Comparison of ENCODE assay signal across 13 cellular contexts in genomic region chr2:174259981-174260380, GRCh38. TPM values are rescaled to one million over a fixed set of nuclear protein-coding genes. Genes with fewer than 3 reads are reported as not detected.
DNase-seq lines count a peak whose midpoint lies in the region; ATAC-seq, FAIRE-seq and TF ChIP-seq lines count a peak whose summit lies in the region.
"Had no signal": no experiment of that assay in that cellular context is flagged by ENCODE, and none has a peak within 500 bp of the region (broad histone marks: within the 10 kb centered on the region; RNA-seq: fewer than 3 reads in every experiment).

No MANE protein-coding gene starts in this region.

- H3K9ac ChIP-seq in fibroblast of lung (ENCODE audit: insufficient read depth, low read length), result no peak overlapping the region

- FAIRE-seq in D721Med (lab: Jason Lieb, UNC), result no peak

- in situ Hi-C loops in gastrocnemius medialis (cut with MboI; ENCODE audit: low sequenced_read_pairs in 4 of 4), result no loop called here

- H3K9me3 ChIP-seq in heart left ventricle, result no peaks in the 10 kb centered on the region
- no peaks in the 10 kb centered on the region for H3K9me3 ChIP-seq in fibroblast of lung (ENCODE audit: control insufficient read depth, insufficient read depth, low read depth, low read length)
- H3K9me3 ChIP-seq in gastrocnemius medialis, result no peaks in the 10 kb centered on the region

- no peaks in the 10 kb centered on the region for H3K79me2 ChIP-seq in fibroblast of lung (ENCODE audit: control insufficient read depth, insufficient read depth, low read length)

- 41 to 65% (median 51%) methylated on average over 1 of the region's 1 CpG for WGBS in heart left ventricle, 4 donors

- ATAC-seq in Right ventricle myocardium superior (ENCODE audit: poor library complexity) (peak; percentile 49), heart left ventricle (no peak), gastrocnemius medialis (no peak), GM18519 (IDR thresholded peaks at IDR 0.05; ENCODE audit: low FRiP score, unreplicated experiment) (no peak)

- DNase-seq in Right ventricle myocardium superior, result no peak
- no peak for DNase-seq in heart left ventricle
- peak; percentile 76 for DNase-seq in NOMO-1 treated with DMSO at 0.1 percent for 48 hours (lab: John Stamatoyannopoulos, UW; ENCODE audit: unreplicated experiment)
- peak; percentile 59 to 97 for DNase-seq in fibroblast of lung (ENCODE audit: low read depth in 2 of 2)
- peak; percentile 66 for DNase-seq in stromal cell of bone marrow (ENCODE audit: low read depth)
- DNase-seq in gastrocnemius medialis, result no peak
- no peak for DNase-seq in D721Med (ENCODE audit: insufficient read length, low spot score)
- DNase-seq: activated T-cell treated with anti-CD3 and anti-CD28 coated beads, Interleukin-2, amount 50 U/mL, for 24 hours; CD4-positive, CD25-positive, alpha-beta regulatory T cell; KG1; NK-92 treated with Interleukin-12 subunit alpha and Interleukin-12 subunit beta, amount 100 ng/mL, for 24 hours; stimulated activated CD4-positive, alpha-beta T cell treated with anti-CD3 and anti-CD28 coated beads, Interleukin-2, amount 100 ng/mL, for 48 hours had no signal

- no peak overlapping the region for H3K4me3 ChIP-seq in heart left ventricle
- H3K4me3 ChIP-seq in fibroblast of lung (replicated peaks in 1 of 4; ENCODE audit: control extremely low read depth in 1 of 4, insufficient read depth in 1 of 4, low read depth in 3 of 4, low read length in 4 of 4), result no peak overlapping the region
- H3K4me3 ChIP-seq in gastrocnemius medialis, result no peak overlapping the region

- H3K27me3 ChIP-seq in heart left ventricle (peaks cover 0 to 12% (median 0%) of the 10 kb centered on the region in 9 donors), fibroblast of lung (ENCODE audit: control insufficient read depth, insufficient read depth, low read length) (no peaks in the 10 kb centered on the region), gastrocnemius medialis (no peaks in the 10 kb centered on the region)

- H3K4me1 ChIP-seq in heart left ventricle (no peaks in the 10 kb centered on the region), fibroblast of lung (ENCODE audit: control insufficient read depth, extremely low read depth, insufficient read depth, low read length) (no peaks in the 10 kb centered on the region), gastrocnemius medialis (no peaks in the 10 kb centered on the region)

- no peaks in the 10 kb centered on the region for H4K20me1 ChIP-seq in fibroblast of lung (ENCODE audit: control insufficient read depth, extremely low read depth, insufficient read depth, low read length)

- intact Hi-C loops in Right ventricle myocardium superior (cut with DNase I) (no loop called here), heart left ventricle (cut with DNase I) (no loop called here), gastrocnemius medialis (cut with DNase I; ENCODE audit: low total_unique reads) (loop anchor here (10.0 kb wide), 1 partner anchor 1915 kb away; no protein-coding TSS in a partner anchor)

- H2AFZ ChIP-seq in fibroblast of lung (ENCODE audit: low read length), result no peak overlapping the region

- TF ChIP-seq CTCF in heart left ventricle (IDR thresholded peaks at IDR 0.05) (no peak), fibroblast of lung (conservative IDR thresholded peaks at IDR 0.05 in 1 of 2, IDR thresholded peaks at IDR 0.05 in 1 of 2; ENCODE audit: low read depth in 1 of 2, low read length in 2 of 2) (no peak), gastrocnemius medialis (IDR thresholded peaks at IDR 0.05 in 4 of 5, conservative IDR thresholded peaks at IDR 0.05 in 1 of 5) (no peak), D721Med (IDR thresholded peaks at IDR 0.05; ENCODE audit: insufficient read depth, missing control alignments) (no peak)

- H3K4me2 ChIP-seq in fibroblast of lung (ENCODE audit: extremely low read depth, insufficient read depth, low read length), result peak overlapping the region; percentile 8

- H3K36me3 ChIP-seq in heart left ventricle, result no peaks in the 10 kb centered on the region
- no peaks in the 10 kb centered on the region for H3K36me3 ChIP-seq in fibroblast of lung (ENCODE audit: control insufficient read depth, insufficient read depth, low read length)
- H3K36me3 ChIP-seq in gastrocnemius medialis, result no peaks in the 10 kb centered on the region

- no peak overlapping the region for H3K27ac ChIP-seq in heart left ventricle
- H3K27ac ChIP-seq in fibroblast of lung (ENCODE audit: insufficient read depth, low read length), result no peak overlapping the region
- no peak overlapping the region for H3K27ac ChIP-seq in gastrocnemius medialis

- no peak for TF ChIP-seq POLR2A in heart left ventricle (IDR thresholded peaks at IDR 0.05)
- no peak for TF ChIP-seq POLR2A in gastrocnemius medialis (IDR thresholded peaks at IDR 0.05)

RNA-seq across cellular contexts. Expression of gene OLA1, which starts 11.6 kb away (rescaled TPM):
- total RNA-seq in Right ventricle myocardium superior (71.3 TPM), heart left ventricle (10 to 100 TPM; 58.1 to 91.3 (median 72.5) TPM), fibroblast of lung (70.4 and 74.3 TPM in 2 replicates), gastrocnemius medialis (100 to 1,000 TPM in 2 of 4 donors, 10 to 100 TPM in 2; 75.4 to 111 (median 92.8) TPM)
- polyA plus RNA-seq in heart left ventricle (10 to 100 TPM; 41.5 to 91.7 TPM), fibroblast of lung (91.4 and 122 TPM in 2 replicates)
- polyA plus RNA-seq in fibroblast of lung (2012), result 68.7 and 96.7 TPM in 2 replicates
- 4.7 and 8.7 TPM in 2 replicates for polyA minus RNA-seq in fibroblast of lung (ENCODE audit: low replicate concordance)

Comparison
In these comparisons a context has a peak if more than half of its experiments do, and no peak if none do; other contexts are left out.
1. DNase-seq: peak in NOMO-1 treated with DMSO at 0.1 percent for 48 hours (single experiment), fibroblast of lung (2 of 2) and stromal cell of bone marrow (single experiment); none in Right ventricle myocardium superior (single experiment), heart left ventricle (0 of 5), gastrocnemius medialis (0 of 2) and D721Med (single experiment).